Comparison of ENCODE assay signal across 8 cellular contexts in the genomic region with DNA sequence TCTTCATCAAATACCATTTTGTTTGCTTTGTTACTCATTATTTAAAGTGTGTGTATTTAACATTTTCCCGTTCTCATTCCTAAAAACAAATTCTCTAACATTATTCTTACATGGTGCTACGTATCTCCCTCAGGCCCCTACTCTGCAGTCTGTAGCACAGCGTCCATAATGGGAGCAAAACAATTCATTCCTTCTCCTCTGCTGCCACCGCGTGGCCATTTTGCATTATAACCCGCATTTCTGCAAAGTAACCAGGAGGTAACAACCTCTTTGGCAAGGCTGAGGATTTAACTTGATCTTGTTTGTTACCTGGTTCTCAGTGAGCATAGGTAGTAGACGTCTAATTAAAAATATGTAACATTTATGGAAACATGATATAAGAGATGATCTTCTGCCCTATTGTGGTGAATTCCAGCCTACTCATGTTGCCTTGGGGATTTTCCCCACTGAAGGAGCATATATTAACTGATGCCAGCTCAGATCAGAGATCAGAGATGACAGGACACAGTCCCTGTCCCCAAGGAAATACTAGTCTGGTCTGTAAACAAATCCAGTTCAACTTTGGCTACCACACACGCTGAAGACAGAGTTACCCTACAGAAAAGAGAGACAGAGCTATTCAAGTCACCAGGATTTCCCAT. TPM values are rescaled to one million over a fixed set of nuclear protein-coding genes. Genes with fewer than 3 reads are reported as not detected.
DNase-seq lines count a peak whose midpoint lies in the region; ATAC-seq and TF ChIP-seq lines count a peak whose summit lies in the region.

No MANE protein-coding gene starts in this region.

- peak; percentile 80 for TF ChIP-seq CTCF in LNCAP (IDR thresholded peaks at IDR 0.05)
- TF ChIP-seq CTCF in Peyer's patch (IDR thresholded peaks at IDR 0.05) = peak; percentile 43 to 93 (median 83)
- TF ChIP-seq CTCF in fibroblast of mammary gland (conservative IDR thresholded peaks at IDR 0.05; ENCODE audit: control insufficient read depth, insufficient read depth, low read depth, low read length) = peak; percentile 68
- TF ChIP-seq CTCF in nephron progenitor cell (IDR thresholded peaks at IDR 0.05) = peak; percentile 75

- no peaks in the 10 kb centered on the region for H3K27me3 ChIP-seq in Peyer's patch

- H3K27me3 Mint-ChIP-seq in nephron progenitor cell (ENCODE audit: low read depth, poor library complexity) = peaks cover 3% of the 10 kb centered on the region

- no peak overlapping the region for H3K27ac ChIP-seq in Peyer's patch

- H3K36me3 ChIP-seq in Peyer's patch = no peaks in the 10 kb centered on the region

- peaks cover 18% of the 10 kb centered on the region for H3K9me3 Mint-ChIP-seq in nephron progenitor cell

- H3K4me3 ChIP-seq in Peyer's patch = no peak overlapping the region
- H3K4me3 ChIP-seq in fibroblast of mammary gland (ENCODE audit: control insufficient read depth, low read depth, low read length) = no peak overlapping the region

- H3K9me3 ChIP-seq in Peyer's patch = no peaks in the 10 kb centered on the region

- H3K4me3 Mint-ChIP-seq in nephron progenitor cell = no peak overlapping the region

- peaks cover 5% of the 10 kb centered on the region for H3K4me1 Mint-ChIP-seq in nephron progenitor cell

- H3K36me3 Mint-ChIP-seq in nephron progenitor cell (ENCODE audit: low read depth) = peaks cover 3% of the 10 kb centered on the region

- peak; percentile 86 for ATAC-seq in GM21576 (IDR thresholded peaks at IDR 0.05; ENCODE audit: unreplicated experiment)

- no peak for TF ChIP-seq POLR2A in Peyer's patch (IDR thresholded peaks at IDR 0.05)

- no peak overlapping the region for H3K27ac Mint-ChIP-seq in nephron progenitor cell

- DNase-seq in DMS114 treated with DMSO at 0.1 percent for 48 hours (lab: John Stamatoyannopoulos, UW; ENCODE audit: unreplicated experiment) (peak; percentile 77), Peyer's patch (peak; percentile 62 to 91 (median 79)), fibroblast of mammary gland (ENCODE audit: low read depth) (peak; percentile 74), nephron progenitor cell (peak; percentile 77), superior temporal gyrus (ENCODE audit: extremely low spot score) (peak; percentile 98)
- peak; percentile 80 to 83 for DNase-seq in activated T-cell treated with anti-CD3 and anti-CD28 coated beads, Interleukin-2, amount 50 U/mL, for 48 hours

- H3K4me1 ChIP-seq in Peyer's patch = no peaks in the 10 kb centered on the region

RNA-seq across cellular contexts. Expression of gene OR1K1, which starts 10.5 kb away (rescaled TPM):
- not detected for total RNA-seq in Peyer's patch

RNA-seq across cellular contexts. Expression of gene PDCL, which starts 18.0 kb away (rescaled TPM):
- 10 to 100 TPM in 3 of 4 donors, 1 to 10 TPM in 1; 7.0 to 33.8 (median 14.6) TPM for total RNA-seq in Peyer's patch

RNA-seq across cellular contexts. Expression of gene OR5C1, which starts 21.7 kb away (rescaled TPM):
- not detected for total RNA-seq in Peyer's patch
